ENCODE assay signal across 27 cellular contexts in genomic region chr2:23777857-23778256, GRCh38.
"Had no signal": no experiment of that assay in that cellular context is flagged by ENCODE, and none has a peak within 500 bp of the region (broad histone marks: within the 10 kb centered on the region; RNA-seq: fewer than 3 reads in every experiment).

No MANE protein-coding gene starts in this region.

- ATAC-seq: activated T-cell treated with anti-CD3 and anti-CD28 coated beads, Interleukin-2, amount 50 U/mL, for 4 hours; activated T-helper 17 cell treated with anti-CD3 and anti-CD28 coated beads, Interleukin-2, amount 50 U/mL, for 72 hours; body of pancreas; heart left ventricle; T-helper 17 cell; WTC11 had no signal

- H3K36me3 ChIP-seq: adrenal gland, colonic mucosa had no signal

- H3K9me3 ChIP-seq: adrenal gland, body of pancreas, colonic mucosa, heart left ventricle had no signal

- DNase-seq: activated CD4-positive, alpha-beta memory T cell treated with anti-CD3 and anti-CD28 coated beads, Interleukin-2, amount 10 ng/mL, durations not matched to agents 7 days and 5 days; activated CD4-positive, alpha-beta T cell treated with anti-CD3 and anti-CD28 coated beads for 1 hour; activated CD4-positive, alpha-beta T cell treated with anti-CD3 and anti-CD28 coated beads for 4 hours; activated CD4-positive, alpha-beta T cell treated with anti-CD3 and anti-CD28 coated beads, Interleukin-2, amount 10 ng/mL, durations not matched to agents 7 days and 5 days; activated CD4-positive, alpha-beta T cell treated with anti-CD3 and anti-CD28 coated beads, Interleukin-2, amount 50 U/mL, for 4 hours; activated CD8-positive, alpha-beta memory T cell treated with anti-CD3 and anti-CD28 coated beads for 24 hours; activated effector memory CD4-positive, alpha-beta T cell treated with Interleukin-2 at 50 U/mL for 16 hours; activated gamma-delta T cell treated with Interleukin-2 at 50 U/mL for 16 hours; activated naive CD4-positive, alpha-beta T cell treated with anti-CD3 and anti-CD28 coated beads, Interleukin-2, amount 50 U/mL, for 16 hours; activated naive CD4-positive, alpha-beta T cell treated with Interleukin-2 at 50 U/mL for 16 hours; activated T-cell treated with anti-CD3 and anti-CD28 coated beads, Interleukin-2, amount 50 U/mL, for 4 hours; adrenal gland; amygdala; aorta; body of pancreas; central memory CD4-positive, alpha-beta T cell; cerebellar nuclear complex; colonic mucosa; effector CD8-positive, alpha-beta T cell; glutamatergic neuron; heart left ventricle; T-helper 1 cell; T-helper 17 cell had no signal

- H3K4me1 ChIP-seq: body of pancreas, colonic mucosa, heart left ventricle had no signal

- H3K27me3 ChIP-seq: adrenal gland, body of pancreas, colonic mucosa, heart left ventricle had no signal

- H3K4me3 ChIP-seq: adrenal gland, body of pancreas, colonic mucosa, heart left ventricle had no signal

- H3K27ac ChIP-seq: adrenal gland, body of pancreas, colonic mucosa, epithelial cell of prostate, heart left ventricle, VCaP had no signal
